In the genomic region with DNA sequence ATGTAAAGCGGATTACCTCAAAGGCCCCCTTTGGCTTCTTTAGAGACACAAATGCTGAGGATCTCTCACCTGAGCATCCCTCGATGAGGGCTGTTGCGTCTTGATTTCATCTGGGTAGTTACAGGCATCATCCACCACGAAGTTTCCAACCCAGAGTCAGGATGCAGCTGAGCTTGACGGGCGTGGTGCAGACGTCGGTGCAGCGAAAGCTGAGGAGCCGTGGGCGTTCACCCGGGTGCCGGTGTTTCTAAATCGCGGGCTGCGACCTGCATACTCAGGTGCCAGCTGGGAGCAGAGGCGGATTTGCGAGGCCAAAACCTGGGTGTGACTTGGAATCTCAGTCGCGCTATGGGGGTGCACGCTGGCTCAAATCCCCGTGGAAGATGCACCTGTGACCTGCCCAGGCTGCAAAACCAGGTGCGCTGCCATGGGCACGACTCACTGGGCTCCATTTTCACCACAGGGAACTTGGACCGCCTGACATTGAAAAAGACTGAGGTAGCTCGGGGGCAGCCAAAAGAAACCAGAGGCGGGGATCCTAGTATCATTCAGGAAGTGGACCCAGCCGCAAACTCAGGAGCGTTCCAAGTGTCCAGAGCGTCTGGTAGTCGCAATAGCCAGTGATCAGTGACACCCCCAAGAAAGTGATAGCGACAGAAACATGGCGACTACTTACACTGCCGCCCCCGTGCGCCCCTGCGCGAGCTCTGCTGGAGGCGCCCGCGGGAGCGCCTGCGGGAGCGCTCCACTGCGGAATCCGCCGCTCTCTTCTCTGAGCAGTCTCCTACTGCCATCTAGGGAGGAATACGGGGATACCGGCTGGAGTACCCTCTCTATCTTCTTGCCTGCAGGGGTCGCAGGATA, we compare ENCODE assay signal across 1 cellular context.
TF ChIP-seq lines count a peak whose summit lies in the region.

No MANE protein-coding gene starts in this region.

TF ChIP-seq in HepG2, 621 proteins besides CTCF, POLR2A, EP300 and RAD21 (continues in another document):
- TF ChIP-seq RFXAP (CRISPR knock-in tag; IDR thresholded peaks at IDR 0.05; ENCODE audit: borderline replicate concordance), result no peak
- no peak for TF ChIP-seq ZFP36L1 (CRISPR knock-in tag; IDR thresholded peaks at IDR 0.05)
- TF ChIP-seq DNMT1 (CRISPR knock-in tag; IDR thresholded peaks at IDR 0.05), result no peak
- no peak for TF ChIP-seq MED13 (CRISPR knock-in tag; IDR thresholded peaks at IDR 0.05)
- no peak for TF ChIP-seq RELA (CRISPR knock-in tag; IDR thresholded peaks at IDR 0.05)
- TF ChIP-seq PHF21A (CRISPR knock-in tag; IDR thresholded peaks at IDR 0.05), result peak; percentile 41; the same call in 1 of the 2 replicates
- TF ChIP-seq FOXA1 (IDR thresholded peaks at IDR 0.05), result no peak
- TF ChIP-seq FOXA1 (CRISPR knock-in tag; IDR thresholded peaks at IDR 0.05), result no peak
- TF ChIP-seq LCORL (IDR thresholded peaks at IDR 0.05), result no peak
- TF ChIP-seq LCORL (CRISPR knock-in tag; IDR thresholded peaks at IDR 0.05), result 0 out of 2 replicates have a peak, but pooled peaks have one; percentile 26
- peak; percentile 40; the same call in 1 of the 2 replicates for TF ChIP-seq ZNF331 (CRISPR knock-in tag; IDR thresholded peaks at IDR 0.05)
- TF ChIP-seq, protein P1, sequence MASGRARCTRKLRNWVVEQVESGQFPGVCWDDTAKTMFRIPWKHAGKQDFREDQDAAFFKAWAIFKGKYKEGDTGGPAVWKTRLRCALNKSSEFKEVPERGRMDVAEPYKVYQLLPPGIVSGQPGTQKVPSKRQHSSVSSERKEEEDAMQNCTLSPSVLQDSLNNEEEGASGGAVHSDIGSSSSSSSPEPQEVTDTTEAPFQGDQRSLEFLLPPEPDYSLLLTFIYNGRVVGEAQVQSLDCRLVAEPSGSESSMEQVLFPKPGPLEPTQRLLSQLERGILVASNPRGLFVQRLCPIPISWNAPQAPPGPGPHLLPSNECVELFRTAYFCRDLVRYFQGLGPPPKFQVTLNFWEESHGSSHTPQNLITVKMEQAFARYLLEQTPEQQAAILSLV (CRISPR knock-in tag; IDR thresholded peaks at IDR 0.05; ENCODE audit: borderline replicate concordance), result 0 out of 2 replicates have a peak, but pooled peaks have one; percentile 33
- TF ChIP-seq ZNF644 (CRISPR knock-in tag; IDR thresholded peaks at IDR 0.05; ENCODE audit: low read depth), result peak; percentile 52; the same call in 1 of the 2 replicates
- TF ChIP-seq, protein P2, sequence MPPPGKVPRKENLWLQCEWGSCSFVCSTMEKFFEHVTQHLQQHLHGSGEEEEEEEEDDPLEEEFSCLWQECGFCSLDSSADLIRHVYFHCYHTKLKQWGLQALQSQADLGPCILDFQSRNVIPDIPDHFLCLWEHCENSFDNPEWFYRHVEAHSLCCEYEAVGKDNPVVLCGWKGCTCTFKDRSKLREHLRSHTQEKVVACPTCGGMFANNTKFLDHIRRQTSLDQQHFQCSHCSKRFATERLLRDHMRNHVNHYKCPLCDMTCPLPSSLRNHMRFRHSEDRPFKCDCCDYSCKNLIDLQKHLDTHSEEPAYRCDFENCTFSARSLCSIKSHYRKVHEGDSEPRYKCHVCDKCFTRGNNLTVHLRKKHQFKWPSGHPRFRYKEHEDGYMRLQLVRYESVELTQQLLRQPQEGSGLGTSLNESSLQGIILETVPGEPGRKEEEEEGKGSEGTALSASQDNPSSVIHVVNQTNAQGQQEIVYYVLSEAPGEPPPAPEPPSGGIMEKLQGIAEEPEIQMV (CRISPR knock-in tag; IDR thresholded peaks at IDR 0.05; ENCODE audit: low read depth), result peak; percentile 28; the same call in 1 of the 2 replicates
- TF ChIP-seq KDM3A (CRISPR knock-in tag; IDR thresholded peaks at IDR 0.05; ENCODE audit: low read depth), result peak; percentile 44; the same call in 1 of the 2 replicates
- TF ChIP-seq, protein P3, sequence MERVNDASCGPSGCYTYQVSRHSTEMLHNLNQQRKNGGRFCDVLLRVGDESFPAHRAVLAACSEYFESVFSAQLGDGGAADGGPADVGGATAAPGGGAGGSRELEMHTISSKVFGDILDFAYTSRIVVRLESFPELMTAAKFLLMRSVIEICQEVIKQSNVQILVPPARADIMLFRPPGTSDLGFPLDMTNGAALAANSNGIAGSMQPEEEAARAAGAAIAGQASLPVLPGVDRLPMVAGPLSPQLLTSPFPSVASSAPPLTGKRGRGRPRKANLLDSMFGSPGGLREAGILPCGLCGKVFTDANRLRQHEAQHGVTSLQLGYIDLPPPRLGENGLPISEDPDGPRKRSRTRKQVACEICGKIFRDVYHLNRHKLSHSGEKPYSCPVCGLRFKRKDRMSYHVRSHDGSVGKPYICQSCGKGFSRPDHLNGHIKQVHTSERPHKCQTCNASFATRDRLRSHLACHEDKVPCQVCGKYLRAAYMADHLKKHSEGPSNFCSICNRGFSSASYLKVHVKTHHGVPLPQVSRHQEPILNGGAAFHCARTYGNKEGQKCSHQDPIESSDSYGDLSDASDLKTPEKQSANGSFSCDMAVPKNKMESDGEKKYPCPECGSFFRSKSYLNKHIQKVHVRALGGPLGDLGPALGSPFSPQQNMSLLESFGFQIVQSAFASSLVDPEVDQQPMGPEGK (CRISPR knock-in tag; IDR thresholded peaks at IDR 0.05), result peak; percentile 80
- peak; percentile 67 for TF ChIP-seq HOXA3 (CRISPR knock-in tag; IDR thresholded peaks at IDR 0.05)
- TF ChIP-seq, protein P4, sequence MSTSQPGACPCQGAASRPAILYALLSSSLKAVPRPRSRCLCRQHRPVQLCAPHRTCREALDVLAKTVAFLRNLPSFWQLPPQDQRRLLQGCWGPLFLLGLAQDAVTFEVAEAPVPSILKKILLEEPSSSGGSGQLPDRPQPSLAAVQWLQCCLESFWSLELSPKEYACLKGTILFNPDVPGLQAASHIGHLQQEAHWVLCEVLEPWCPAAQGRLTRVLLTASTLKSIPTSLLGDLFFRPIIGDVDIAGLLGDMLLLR (CRISPR knock-in tag; IDR thresholded peaks at IDR 0.05), result no peak
- peak; percentile 52; the same call in 1 of the 2 replicates for TF ChIP-seq ZNF564 (CRISPR knock-in tag; IDR thresholded peaks at IDR 0.05)
- no peak for TF ChIP-seq DMAP1 (CRISPR knock-in tag; IDR thresholded peaks at IDR 0.05)
- TF ChIP-seq, protein P5, sequence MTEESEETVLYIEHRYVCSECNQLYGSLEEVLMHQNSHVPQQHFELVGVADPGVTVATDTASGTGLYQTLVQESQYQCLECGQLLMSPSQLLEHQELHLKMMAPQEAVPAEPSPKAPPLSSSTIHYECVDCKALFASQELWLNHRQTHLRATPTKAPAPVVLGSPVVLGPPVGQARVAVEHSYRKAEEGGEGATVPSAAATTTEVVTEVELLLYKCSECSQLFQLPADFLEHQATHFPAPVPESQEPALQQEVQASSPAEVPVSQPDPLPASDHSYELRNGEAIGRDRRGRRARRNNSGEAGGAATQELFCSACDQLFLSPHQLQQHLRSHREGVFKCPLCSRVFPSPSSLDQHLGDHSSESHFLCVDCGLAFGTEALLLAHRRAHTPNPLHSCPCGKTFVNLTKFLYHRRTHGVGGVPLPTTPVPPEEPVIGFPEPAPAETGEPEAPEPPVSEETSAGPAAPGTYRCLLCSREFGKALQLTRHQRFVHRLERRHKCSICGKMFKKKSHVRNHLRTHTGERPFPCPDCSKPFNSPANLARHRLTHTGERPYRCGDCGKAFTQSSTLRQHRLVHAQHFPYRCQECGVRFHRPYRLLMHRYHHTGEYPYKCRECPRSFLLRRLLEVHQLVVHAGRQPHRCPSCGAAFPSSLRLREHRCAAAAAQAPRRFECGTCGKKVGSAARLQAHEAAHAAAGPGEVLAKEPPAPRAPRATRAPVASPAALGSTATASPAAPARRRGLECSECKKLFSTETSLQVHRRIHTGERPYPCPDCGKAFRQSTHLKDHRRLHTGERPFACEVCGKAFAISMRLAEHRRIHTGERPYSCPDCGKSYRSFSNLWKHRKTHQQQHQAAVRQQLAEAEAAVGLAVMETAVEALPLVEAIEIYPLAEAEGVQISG (CRISPR knock-in tag; IDR thresholded peaks at IDR 0.05), result peak; percentile 55; the same call in 1 of the 2 replicates
- TF ChIP-seq ETV5 (CRISPR knock-in tag; IDR thresholded peaks at IDR 0.05; ENCODE audit: borderline replicate concordance), result peak; percentile 52; the same call in 1 of the 2 replicates
- TF ChIP-seq ZNF569 (CRISPR knock-in tag; IDR thresholded peaks at IDR 0.05; ENCODE audit: borderline replicate concordance), result no peak
- no peak for TF ChIP-seq HOXA9 (CRISPR knock-in tag; IDR thresholded peaks at IDR 0.05; ENCODE audit: borderline replicate concordance)
- peak; percentile 32; the same call in 1 of the 2 replicates for TF ChIP-seq SAP130 (CRISPR knock-in tag; IDR thresholded peaks at IDR 0.05; ENCODE audit: low read depth)
- TF ChIP-seq SOX6 (IDR thresholded peaks at IDR 0.05), result no peak
- TF ChIP-seq SOX6 (CRISPR knock-in tag; IDR thresholded peaks at IDR 0.05), result peak; percentile 19; the same call in 1 of the 2 replicates
- 0 out of 2 replicates have a peak, but pooled peaks have one; percentile 34 for TF ChIP-seq ZMYM2 (CRISPR knock-in tag; IDR thresholded peaks at IDR 0.05)
- TF ChIP-seq, protein P6, sequence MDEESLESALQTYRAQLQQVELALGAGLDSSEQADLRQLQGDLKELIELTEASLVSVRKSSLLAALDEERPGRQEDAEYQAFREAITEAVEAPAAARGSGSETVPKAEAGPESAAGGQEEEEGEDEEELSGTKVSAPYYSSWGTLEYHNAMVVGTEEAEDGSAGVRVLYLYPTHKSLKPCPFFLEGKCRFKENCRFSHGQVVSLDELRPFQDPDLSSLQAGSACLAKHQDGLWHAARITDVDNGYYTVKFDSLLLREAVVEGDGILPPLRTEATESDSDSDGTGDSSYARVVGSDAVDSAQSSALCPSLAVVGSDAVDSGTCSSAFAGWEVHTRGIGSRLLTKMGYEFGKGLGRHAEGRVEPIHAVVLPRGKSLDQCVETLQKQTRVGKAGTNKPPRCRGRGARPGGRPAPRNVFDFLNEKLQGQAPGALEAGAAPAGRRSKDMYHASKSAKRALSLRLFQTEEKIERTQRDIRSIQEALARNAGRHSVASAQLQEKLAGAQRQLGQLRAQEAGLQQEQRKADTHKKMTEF (CRISPR knock-in tag; IDR thresholded peaks at IDR 0.05), result peak; percentile 62; the same call in 1 of the 2 replicates
- TF ChIP-seq TBL1XR1 (IDR thresholded peaks at IDR 0.05; ENCODE audit: borderline replicate concordance, low read length, partially characterized antibody), result peak; percentile 42
- no peak for TF ChIP-seq MED1 (CRISPR knock-in tag; IDR thresholded peaks at IDR 0.05)
- TF ChIP-seq ZNF788 (CRISPR knock-in tag; IDR thresholded peaks at IDR 0.05; ENCODE audit: borderline replicate concordance), result peak; percentile 69; the same call in 1 of the 2 replicates
- TF ChIP-seq SALL1 (CRISPR knock-in tag; IDR thresholded peaks at IDR 0.05), result peak; percentile 48; the same call in 1 of the 2 replicates
- no peak for TF ChIP-seq ZNF550 (CRISPR knock-in tag; IDR thresholded peaks at IDR 0.05; ENCODE audit: borderline replicate concordance)
- TF ChIP-seq, protein P7, sequence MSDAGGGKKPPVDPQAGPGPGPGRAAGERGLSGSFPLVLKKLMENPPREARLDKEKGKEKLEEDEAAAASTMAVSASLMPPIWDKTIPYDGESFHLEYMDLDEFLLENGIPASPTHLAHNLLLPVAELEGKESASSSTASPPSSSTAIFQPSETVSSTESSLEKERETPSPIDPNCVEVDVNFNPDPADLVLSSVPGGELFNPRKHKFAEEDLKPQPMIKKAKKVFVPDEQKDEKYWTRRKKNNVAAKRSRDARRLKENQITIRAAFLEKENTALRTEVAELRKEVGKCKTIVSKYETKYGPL (CRISPR knock-in tag; IDR thresholded peaks at IDR 0.05), result no peak
- TF ChIP-seq RBFOX2 (IDR thresholded peaks at IDR 0.05; ENCODE audit: low read depth, low read length), result peak; percentile 42; the same call in 1 of the 2 replicates
- no peak for TF ChIP-seq ZNF44 (CRISPR knock-in tag; IDR thresholded peaks at IDR 0.05)
- TF ChIP-seq, protein P8, sequence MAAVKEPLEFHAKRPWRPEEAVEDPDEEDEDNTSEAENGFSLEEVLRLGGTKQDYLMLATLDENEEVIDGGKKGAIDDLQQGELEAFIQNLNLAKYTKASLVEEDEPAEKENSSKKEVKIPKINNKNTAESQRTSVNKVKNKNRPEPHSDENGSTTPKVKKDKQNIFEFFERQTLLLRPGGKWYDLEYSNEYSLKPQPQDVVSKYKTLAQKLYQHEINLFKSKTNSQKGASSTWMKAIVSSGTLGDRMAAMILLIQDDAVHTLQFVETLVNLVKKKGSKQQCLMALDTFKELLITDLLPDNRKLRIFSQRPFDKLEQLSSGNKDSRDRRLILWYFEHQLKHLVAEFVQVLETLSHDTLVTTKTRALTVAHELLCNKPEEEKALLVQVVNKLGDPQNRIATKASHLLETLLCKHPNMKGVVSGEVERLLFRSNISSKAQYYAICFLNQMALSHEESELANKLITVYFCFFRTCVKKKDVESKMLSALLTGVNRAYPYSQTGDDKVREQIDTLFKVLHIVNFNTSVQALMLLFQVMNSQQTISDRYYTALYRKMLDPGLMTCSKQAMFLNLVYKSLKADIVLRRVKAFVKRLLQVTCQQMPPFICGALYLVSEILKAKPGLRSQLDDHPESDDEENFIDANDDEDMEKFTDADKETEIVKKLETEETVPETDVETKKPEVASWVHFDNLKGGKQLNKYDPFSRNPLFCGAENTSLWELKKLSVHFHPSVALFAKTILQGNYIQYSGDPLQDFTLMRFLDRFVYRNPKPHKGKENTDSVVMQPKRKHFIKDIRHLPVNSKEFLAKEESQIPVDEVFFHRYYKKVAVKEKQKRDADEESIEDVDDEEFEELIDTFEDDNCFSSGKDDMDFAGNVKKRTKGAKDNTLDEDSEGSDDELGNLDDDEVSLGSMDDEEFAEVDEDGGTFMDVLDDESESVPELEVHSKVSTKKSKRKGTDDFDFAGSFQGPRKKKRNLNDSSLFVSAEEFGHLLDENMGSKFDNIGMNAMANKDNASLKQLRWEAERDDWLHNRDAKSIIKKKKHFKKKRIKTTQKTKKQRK (IDR thresholded peaks at IDR 0.05; ENCODE audit: low read length), result no peak
- peak; percentile 21; the same call in 1 of the 2 replicates for TF ChIP-seq ZNF124 (CRISPR knock-in tag; IDR thresholded peaks at IDR 0.05)
- peak; percentile 88 for TF ChIP-seq ZNF441 (CRISPR knock-in tag; IDR thresholded peaks at IDR 0.05; ENCODE audit: borderline replicate concordance)
- 0 out of 2 replicates have a peak, but pooled peaks have one; percentile 16 for TF ChIP-seq ZNF12 (CRISPR knock-in tag; IDR thresholded peaks at IDR 0.05)
- TF ChIP-seq ZBTB38 (CRISPR knock-in tag; IDR thresholded peaks at IDR 0.05), result 0 out of 2 replicates have a peak, but pooled peaks have one; percentile 34
- TF ChIP-seq, protein P9, sequence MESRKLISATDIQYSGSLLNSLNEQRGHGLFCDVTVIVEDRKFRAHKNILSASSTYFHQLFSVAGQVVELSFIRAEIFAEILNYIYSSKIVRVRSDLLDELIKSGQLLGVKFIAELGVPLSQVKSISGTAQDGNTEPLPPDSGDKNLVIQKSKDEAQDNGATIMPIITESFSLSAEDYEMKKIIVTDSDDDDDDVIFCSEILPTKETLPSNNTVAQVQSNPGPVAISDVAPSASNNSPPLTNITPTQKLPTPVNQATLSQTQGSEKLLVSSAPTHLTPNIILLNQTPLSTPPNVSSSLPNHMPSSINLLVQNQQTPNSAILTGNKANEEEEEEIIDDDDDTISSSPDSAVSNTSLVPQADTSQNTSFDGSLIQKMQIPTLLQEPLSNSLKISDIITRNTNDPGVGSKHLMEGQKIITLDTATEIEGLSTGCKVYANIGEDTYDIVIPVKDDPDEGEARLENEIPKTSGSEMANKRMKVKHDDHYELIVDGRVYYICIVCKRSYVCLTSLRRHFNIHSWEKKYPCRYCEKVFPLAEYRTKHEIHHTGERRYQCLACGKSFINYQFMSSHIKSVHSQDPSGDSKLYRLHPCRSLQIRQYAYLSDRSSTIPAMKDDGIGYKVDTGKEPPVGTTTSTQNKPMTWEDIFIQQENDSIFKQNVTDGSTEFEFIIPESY (CRISPR knock-in tag; IDR thresholded peaks at IDR 0.05), result peak; percentile 68
- TF ChIP-seq MXD4 (CRISPR knock-in tag; IDR thresholded peaks at IDR 0.05), result no peak
- TF ChIP-seq ELF3 (CRISPR knock-in tag; IDR thresholded peaks at IDR 0.05), result 0 out of 2 replicates have a peak, but pooled peaks have one; percentile 28
- TF ChIP-seq ZMYM4 (CRISPR knock-in tag; IDR thresholded peaks at IDR 0.05), result peak; percentile 62; the same call in 1 of the 2 replicates
- TF ChIP-seq ZNF136 (CRISPR knock-in tag; IDR thresholded peaks at IDR 0.05; ENCODE audit: low read depth), result no peak
